ENCODE assay signal across 2 cellular contexts in the genomic region with DNA sequence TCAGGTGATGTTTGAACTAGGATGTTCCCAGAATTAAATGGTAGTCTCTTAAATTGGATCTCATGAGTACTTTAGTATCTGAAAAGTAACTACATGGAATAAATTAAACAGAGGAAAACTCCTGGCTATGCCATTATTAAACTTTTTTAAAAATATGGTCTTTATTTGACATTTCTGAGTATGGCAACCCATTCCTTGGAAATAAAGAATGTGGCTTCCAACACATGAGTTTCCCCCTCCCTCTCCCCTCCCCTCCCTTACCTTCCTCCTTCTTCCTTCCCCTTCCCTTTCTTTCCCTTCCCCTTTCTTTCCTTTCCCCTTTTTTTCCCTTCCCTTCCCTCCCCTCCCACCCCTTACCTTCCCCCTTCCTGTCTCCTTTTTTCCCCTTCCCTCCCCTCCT.
TF ChIP-seq lines count a peak whose summit lies in the region.

No MANE protein-coding gene starts in this region.

TF ChIP-seq in HepG2, 621 proteins besides CTCF, POLR2A, EP300 and RAD21 (continued from another document):
- TF ChIP-seq, protein P1, sequence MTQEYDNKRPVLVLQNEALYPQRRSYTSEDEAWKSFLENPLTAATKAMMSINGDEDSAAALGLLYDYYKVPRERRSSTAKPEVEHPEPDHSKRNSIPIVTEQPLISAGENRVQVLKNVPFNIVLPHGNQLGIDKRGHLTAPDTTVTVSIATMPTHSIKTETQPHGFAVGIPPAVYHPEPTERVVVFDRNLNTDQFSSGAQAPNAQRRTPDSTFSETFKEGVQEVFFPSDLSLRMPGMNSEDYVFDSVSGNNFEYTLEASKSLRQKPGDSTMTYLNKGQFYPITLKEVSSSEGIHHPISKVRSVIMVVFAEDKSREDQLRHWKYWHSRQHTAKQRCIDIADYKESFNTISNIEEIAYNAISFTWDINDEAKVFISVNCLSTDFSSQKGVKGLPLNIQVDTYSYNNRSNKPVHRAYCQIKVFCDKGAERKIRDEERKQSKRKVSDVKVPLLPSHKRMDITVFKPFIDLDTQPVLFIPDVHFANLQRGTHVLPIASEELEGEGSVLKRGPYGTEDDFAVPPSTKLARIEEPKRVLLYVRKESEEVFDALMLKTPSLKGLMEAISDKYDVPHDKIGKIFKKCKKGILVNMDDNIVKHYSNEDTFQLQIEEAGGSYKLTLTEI (CRISPR knock-in tag; conservative IDR thresholded peaks at IDR 0.05) = no peak

TF ChIP-seq in HEK293, 187 proteins besides CTCF, POLR2A, EP300 and RAD21:
- TF ChIP-seq, protein P2, sequence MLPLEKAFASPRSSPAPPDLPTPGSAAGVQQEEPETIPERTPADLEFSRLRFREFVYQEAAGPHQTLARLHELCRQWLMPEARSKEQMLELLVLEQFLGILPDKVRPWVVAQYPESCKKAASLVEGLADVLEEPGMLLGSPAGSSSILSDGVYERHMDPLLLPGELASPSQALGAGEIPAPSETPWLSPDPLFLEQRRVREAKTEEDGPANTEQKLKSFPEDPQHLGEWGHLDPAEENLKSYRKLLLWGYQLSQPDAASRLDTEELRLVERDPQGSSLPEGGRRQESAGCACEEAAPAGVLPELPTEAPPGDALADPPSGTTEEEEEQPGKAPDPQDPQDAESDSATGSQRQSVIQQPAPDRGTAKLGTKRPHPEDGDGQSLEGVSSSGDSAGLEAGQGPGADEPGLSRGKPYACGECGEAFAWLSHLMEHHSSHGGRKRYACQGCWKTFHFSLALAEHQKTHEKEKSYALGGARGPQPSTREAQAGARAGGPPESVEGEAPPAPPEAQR (tag by site-specific recombination; IDR thresholded peaks at IDR 0.05) = no peak
- peak; percentile 57; the same call in 1 of the 2 replicates for TF ChIP-seq PRDM1 (tag by site-specific recombination; IDR thresholded peaks at IDR 0.05)
